ENCODE assay signal across 18 cellular contexts in the genomic region with DNA sequence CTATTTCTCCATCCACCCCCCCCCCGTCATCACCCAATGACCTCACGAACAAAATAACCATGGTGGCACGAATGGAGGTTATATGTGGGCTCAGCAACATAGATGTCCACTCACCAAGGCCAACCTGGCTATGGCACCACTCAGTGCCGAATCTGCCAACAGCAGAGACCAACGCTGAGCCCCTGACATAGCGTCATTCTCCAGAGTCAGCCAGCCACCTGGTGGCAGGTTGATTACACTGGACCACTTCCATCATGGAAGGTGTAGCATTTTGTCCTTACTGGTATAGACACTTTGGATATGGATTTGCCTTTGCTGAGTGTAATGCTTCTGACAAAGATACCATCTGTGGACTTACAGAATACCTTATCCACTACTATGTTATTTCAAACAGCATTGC.
"Had no signal": no experiment of that assay in that cellular context is flagged by ENCODE, and none has a peak within 500 bp of the region (broad histone marks: within the 10 kb centered on the region; RNA-seq: fewer than 3 reads in every experiment).

No MANE protein-coding gene starts in this region.

- H3K4me2 ChIP-seq: hepatocyte had no signal

- H3K4me3 Mint-ChIP-seq: activated naive CD4-positive, alpha-beta T cell treated with anti-CD3 and anti-CD28 coated beads, Interleukin-2, amount 50 U/mL, for 24 hours; activated T-cell treated with anti-CD3 and anti-CD28 coated beads, Interleukin-2, amount 50 U/mL, for 72 hours; mesothelial cell of epicardium; natural killer cell treated with Interleukin-12 subunit alpha and Interleukin-12 subunit beta and Interleukin-15 and Interleukin-18, amount 100 ng/mL, for 72 hours; stimulated activated effector memory CD8-positive, alpha-beta T cell treated with anti-CD3 and anti-CD28 coated beads, Interleukin-12 subunit alpha, Interleukin-12 subunit beta, amount 100 ng/mL, for 72 hours had no signal

- H3K4me1 ChIP-seq: adrenal gland, breast epithelium, parathyroid adenoma, sigmoid colon, stomach, upper lobe of left lung had no signal

- ATAC-seq: activated T-cell treated with anti-CD3 and anti-CD28 coated beads, Interleukin-2, amount 50 U/mL, for 72 hours; natural killer cell treated with Interleukin-12 subunit alpha and Interleukin-12 subunit beta and Interleukin-15 and Interleukin-18, amount 100 ng/mL, for 72 hours; stimulated activated effector memory CD8-positive, alpha-beta T cell treated with anti-CD3 and anti-CD28 coated beads, Interleukin-12 subunit alpha, Interleukin-12 subunit beta, amount 100 ng/mL, for 72 hours had no signal

- H2AFZ ChIP-seq: hepatocyte, parathyroid adenoma had no signal

- H3K4me1 Mint-ChIP-seq: mesothelial cell of epicardium had no signal

- H3K9me3 ChIP-seq: adrenal gland, breast epithelium, sigmoid colon, stomach, upper lobe of left lung had no signal

- H3K27me3 Mint-ChIP-seq: activated naive CD4-positive, alpha-beta T cell treated with anti-CD3 and anti-CD28 coated beads, Interleukin-2, amount 50 U/mL, for 24 hours; natural killer cell treated with Interleukin-12 subunit alpha and Interleukin-12 subunit beta and Interleukin-15 and Interleukin-18, amount 100 ng/mL, for 72 hours had no signal

- H3K4me3 ChIP-seq: adrenal gland, breast epithelium, hepatocyte, lung, sigmoid colon, stomach, upper lobe of left lung had no signal

- DNase-seq: activated CD4-positive, alpha-beta T cell treated with anti-CD3 and anti-CD28 coated beads for 1 hour; activated gamma-delta T cell; activated T-cell treated with anti-CD3 and anti-CD28 coated beads, Interleukin-2, amount 50 U/mL, for 72 hours; adrenal gland; cerebellar nuclear complex; effector CD4-positive, alpha-beta T cell; sigmoid colon; stimulated activated CD4-positive, alpha-beta T cell treated with anti-CD3 and anti-CD28 coated beads, Interleukin-4, amount 100 ng/mL, for 24 hours; stomach; upper lobe of left lung had no signal

- H3K36me3 ChIP-seq: adrenal gland, breast epithelium, sigmoid colon, stomach, upper lobe of left lung had no signal

- H3K36me3 Mint-ChIP-seq: mesothelial cell of epicardium; natural killer cell treated with Interleukin-12 subunit alpha and Interleukin-12 subunit beta and Interleukin-15 and Interleukin-18, amount 100 ng/mL, for 72 hours; stimulated activated effector memory CD8-positive, alpha-beta T cell treated with anti-CD3 and anti-CD28 coated beads, Interleukin-12 subunit alpha, Interleukin-12 subunit beta, amount 100 ng/mL, for 72 hours had no signal

- H3K27ac Mint-ChIP-seq: activated T-cell treated with anti-CD3 and anti-CD28 coated beads, Interleukin-2, amount 50 U/mL, for 72 hours; mesothelial cell of epicardium; natural killer cell treated with Interleukin-12 subunit alpha and Interleukin-12 subunit beta and Interleukin-15 and Interleukin-18, amount 100 ng/mL, for 72 hours; stimulated activated effector memory CD8-positive, alpha-beta T cell treated with anti-CD3 and anti-CD28 coated beads, Interleukin-12 subunit alpha, Interleukin-12 subunit beta, amount 100 ng/mL, for 72 hours had no signal

- H3K9me3 Mint-ChIP-seq: mesothelial cell of epicardium had no signal

- H3K79me2 ChIP-seq: hepatocyte, parathyroid adenoma had no signal

- H3K27me3 ChIP-seq: adrenal gland, breast epithelium, hepatocyte, sigmoid colon, stomach, upper lobe of left lung had no signal

- H3K9ac ChIP-seq: parathyroid adenoma had no signal

- H3K27ac ChIP-seq: adrenal gland, breast epithelium, hepatocyte, parathyroid adenoma, sigmoid colon, stomach, upper lobe of left lung had no signal
